Comparison of ENCODE assay signal across 9 cellular contexts in the genomic region with DNA sequence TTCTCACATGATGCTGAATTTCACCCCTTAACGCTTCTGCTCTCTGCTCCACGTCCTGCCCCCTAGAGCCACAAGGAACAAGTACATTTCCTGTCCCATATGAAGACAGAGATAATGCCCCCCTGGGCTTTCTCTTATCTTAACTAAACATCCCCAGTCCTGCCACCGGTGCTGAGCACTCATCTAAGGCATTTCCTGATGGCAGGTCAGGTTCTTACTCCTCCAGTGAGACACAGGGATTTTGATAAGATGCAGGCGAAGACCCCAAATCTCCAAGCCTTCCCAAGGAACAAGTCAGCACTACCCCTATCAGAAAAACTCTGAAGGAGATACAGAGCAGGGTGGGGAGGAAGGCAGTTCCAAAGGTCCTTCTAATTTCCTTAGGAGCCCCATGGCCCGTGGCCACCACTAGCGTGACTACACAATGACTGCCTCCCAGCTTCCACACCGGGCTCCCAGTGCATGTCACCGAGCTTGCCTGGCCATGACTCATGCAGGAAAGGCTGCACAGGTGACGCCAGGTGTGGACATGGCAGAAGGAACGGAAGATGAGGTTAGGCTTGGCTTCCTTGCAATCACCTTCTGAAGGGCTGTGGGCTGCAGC.
DNase-seq lines count a peak whose midpoint lies in the region; ATAC-seq and TF ChIP-seq lines count a peak whose summit lies in the region.
"Had no signal": no experiment of that assay in that cellular context is flagged by ENCODE, and none has a peak within 500 bp of the region (broad histone marks: within the 10 kb centered on the region; RNA-seq: fewer than 3 reads in every experiment).

No MANE protein-coding gene starts in this region.

- H3K36me3 ChIP-seq in OCI-LY1 (ENCODE audit: insufficient read depth, low read length) = no peaks in the 10 kb centered on the region
- H3K36me3 ChIP-seq in osteoblast (ENCODE audit: insufficient read depth, low read length) = no peaks in the 10 kb centered on the region

- H3K4me2 ChIP-seq in OCI-LY1 (ENCODE audit: low read length) (no peak overlapping the region), osteoblast (ENCODE audit: insufficient read depth, low read length) (no peak overlapping the region)

- no peak overlapping the region for H3K27ac ChIP-seq in OCI-LY1 (ENCODE audit: low read depth, low read length, poor library complexity, severe bottlenecking)
- peak overlapping the region; percentile 36 for H3K27ac ChIP-seq in osteoblast (ENCODE audit: low read depth, low read length)

- no peaks in the 10 kb centered on the region for H3K9me3 Mint-ChIP-seq in endothelial cell (ENCODE audit: unreplicated experiment)
- H3K9me3 Mint-ChIP-seq in activated naive CD8-positive, alpha-beta T cell treated with anti-CD3 and anti-CD28 coated beads, Interleukin-2, amount 50 U/mL, for 24 hours = no peaks in the 10 kb centered on the region

- peak overlapping the region; percentile 93 for H3K27ac Mint-ChIP-seq in endothelial cell (ENCODE audit: unreplicated experiment)
- H3K27ac Mint-ChIP-seq in activated naive CD8-positive, alpha-beta T cell treated with anti-CD3 and anti-CD28 coated beads, Interleukin-2, amount 50 U/mL, for 24 hours = no peak overlapping the region

- no peaks in the 10 kb centered on the region for H3F3A ChIP-seq in OCI-LY1 (ENCODE audit: insufficient read depth, low read length)

- TF ChIP-seq CTCF in GM12874 (IDR thresholded peaks at IDR 0.05; ENCODE audit: insufficient read depth, low read depth, low read length) (0 out of 2 replicates have a peak, but pooled peaks have one; percentile 6), OCI-LY1 (IDR thresholded peaks at IDR 0.05; ENCODE audit: low read length) (peak; percentile 37; the same call in 1 of the 2 replicates), endothelial cell (IDR thresholded peaks at IDR 0.05; ENCODE audit: unreplicated experiment) (peak; percentile 42), osteoblast (IDR thresholded peaks at IDR 0.05; ENCODE audit: extremely low read depth, low read depth, low read length) (peak; percentile 28)

- ATAC-seq in HG02798 (IDR thresholded peaks at IDR 0.05; ENCODE audit: poor library complexity, unreplicated experiment) = no peak
- no peak for ATAC-seq in activated naive CD8-positive, alpha-beta T cell treated with anti-CD3 and anti-CD28 coated beads, Interleukin-2, amount 50 U/mL, for 24 hours
- no peak for ATAC-seq in GM21786 (IDR thresholded peaks at IDR 0.05; ENCODE audit: unreplicated experiment)

- H3K9me3 ChIP-seq in OCI-LY1 (ENCODE audit: low read length) (no peaks in the 10 kb centered on the region), osteoblast (ENCODE audit: low read depth, low read length) (no peaks in the 10 kb centered on the region)

- H4K20me1 ChIP-seq in OCI-LY1 (ENCODE audit: insufficient read depth, low read length) = no peaks in the 10 kb centered on the region
- no peaks in the 10 kb centered on the region for H4K20me1 ChIP-seq in osteoblast (ENCODE audit: insufficient read depth, low read length)

- no peaks in the 10 kb centered on the region for H3K4me1 ChIP-seq in OCI-LY1 (ENCODE audit: insufficient read depth, low read length, severe bottlenecking)
- H3K4me1 ChIP-seq in osteoblast (ENCODE audit: insufficient read depth, low read length) = peaks cover 31% of the 10 kb centered on the region

- H3K27me3 Mint-ChIP-seq in endothelial cell (ENCODE audit: unreplicated experiment) = peaks cover 16% of the 10 kb centered on the region
- no peaks in the 10 kb centered on the region for H3K27me3 Mint-ChIP-seq in activated naive CD8-positive, alpha-beta T cell treated with anti-CD3 and anti-CD28 coated beads, Interleukin-2, amount 50 U/mL, for 24 hours

- peaks cover 8% of the 10 kb centered on the region for H3K36me3 Mint-ChIP-seq in endothelial cell (ENCODE audit: low read depth, unreplicated experiment)
- no peaks in the 10 kb centered on the region for H3K36me3 Mint-ChIP-seq in activated naive CD8-positive, alpha-beta T cell treated with anti-CD3 and anti-CD28 coated beads, Interleukin-2, amount 50 U/mL, for 24 hours (ENCODE audit: low read depth)

- no peaks in the 10 kb centered on the region for H3K79me2 ChIP-seq in OCI-LY1 (ENCODE audit: insufficient read depth, low read length)
- H3K79me2 ChIP-seq in osteoblast (ENCODE audit: insufficient read depth, low read length) = no peaks in the 10 kb centered on the region

- DNase-seq in endothelial cell (ENCODE audit: low spot score) (peak; percentile 33), osteoblast (ENCODE audit: insufficient read length, low spot score, missing footprints) (peak; percentile 68), NCI-H187 (lab: John Stamatoyannopoulos, UW) (no peak)
- no peak for DNase-seq in activated naive CD8-positive, alpha-beta T cell treated with anti-CD3 and anti-CD28 coated beads, Interleukin-2, amount 50 U/mL, for 24 hours
- DNase-seq: activated gamma-delta T cell had no signal

- no peaks in the 10 kb centered on the region for H3K9me2 ChIP-seq in OCI-LY1 (ENCODE audit: low read depth, low read length)

- H3K4me3 Mint-ChIP-seq in endothelial cell (ENCODE audit: unreplicated experiment) = no peak overlapping the region
- H3K4me3 Mint-ChIP-seq in activated naive CD8-positive, alpha-beta T cell treated with anti-CD3 and anti-CD28 coated beads, Interleukin-2, amount 50 U/mL, for 24 hours = no peak overlapping the region

- peaks cover 52% of the 10 kb centered on the region for H3K4me1 Mint-ChIP-seq in endothelial cell (ENCODE audit: unreplicated experiment)
- peaks cover 4% of the 10 kb centered on the region for H3K4me1 Mint-ChIP-seq in activated naive CD8-positive, alpha-beta T cell treated with anti-CD3 and anti-CD28 coated beads, Interleukin-2, amount 50 U/mL, for 24 hours

- H3K27me3 ChIP-seq in OCI-LY1 (ENCODE audit: insufficient read depth, low read length) = 0 out of 2 replicates have a peak, but pooled peaks cover 2% of the 10 kb centered on the region
- H3K27me3 ChIP-seq in osteoblast (ENCODE audit: insufficient read depth, low read length) = no peaks in the 10 kb centered on the region

- no peak overlapping the region for H3K4me3 ChIP-seq in OCI-LY1 (ENCODE audit: low read depth, low read length, poor library complexity, severe bottlenecking)
- H3K4me3 ChIP-seq in osteoblast (ENCODE audit: insufficient read depth, low read length) = no peak overlapping the region

- no peak overlapping the region for H3K9ac ChIP-seq in OCI-LY1 (ENCODE audit: low read length)

- H2AFZ ChIP-seq in OCI-LY1 (ENCODE audit: low read length) = no peak overlapping the region
- no peak overlapping the region for H2AFZ ChIP-seq in osteoblast (ENCODE audit: low read length)

Comparison
In these comparisons a context has a peak if more than half of its experiments do, and no peak if none do; other contexts are left out.
1. DNase-seq: peak in endothelial cell (single experiment) and osteoblast (single experiment); none in activated naive CD8-positive, alpha-beta T cell treated with anti-CD3 and anti-CD28 coated beads, Interleukin-2, amount 50 U/mL, for 24 hours (single experiment) and NCI-H187 (0 of 2).
2. Peak in every context shown above with its lines, with median percentiles within 50 percentile points of each other: CTCF ChIP-seq.